In the genomic region with DNA sequence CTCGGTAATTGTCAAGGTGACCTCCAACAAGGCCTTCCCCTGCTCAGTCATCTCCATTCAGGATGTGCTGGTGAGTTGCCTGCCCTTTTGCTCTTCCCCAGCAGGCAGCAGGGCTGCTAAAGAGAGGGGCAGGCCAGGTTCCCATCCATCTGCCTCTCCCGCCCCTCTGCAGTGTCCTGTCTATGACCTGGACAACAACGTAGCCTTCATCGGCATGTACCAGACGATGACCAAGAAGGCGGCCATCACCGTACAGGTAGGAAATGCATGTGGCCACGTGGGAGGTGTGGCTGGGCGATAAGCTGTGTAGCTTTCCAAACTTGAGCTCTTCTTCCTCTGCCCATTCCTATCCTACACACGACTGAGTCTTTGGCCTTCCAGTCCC, we compare ENCODE assay signal across 15 cellular contexts. TPM values are rescaled to one million over a fixed set of nuclear protein-coding genes. Genes with fewer than 3 reads are reported as not detected.
DNase-seq lines count a peak whose midpoint lies in the region; ATAC-seq and TF ChIP-seq lines count a peak whose summit lies in the region.
"Had no signal": no experiment of that assay in that cellular context is flagged by ENCODE, and none has a peak within 500 bp of the region (broad histone marks: within the 10 kb centered on the region; RNA-seq: fewer than 3 reads in every experiment).

No MANE protein-coding gene starts in this region.

- peaks cover 25 to 29% of the 10 kb centered on the region in 2 donors for H3K4me1 ChIP-seq in adrenal gland (replicated peaks in 1 of 2)

- no peaks in the 10 kb centered on the region for H3K9me3 ChIP-seq in adrenal gland (replicated peaks in 1 of 3)
- H3K9me3 ChIP-seq: Peyer's patch had no signal

- no peaks in the 10 kb centered on the region for H3K27me3 ChIP-seq in adrenal gland
- H3K27me3 ChIP-seq: Peyer's patch had no signal

- ATAC-seq in natural killer cell (no peak), omental fat pad (ENCODE audit: low FRiP score) (no peak), HG03280 (IDR thresholded peaks at IDR 0.05; ENCODE audit: unreplicated experiment) (no peak), left lobe of liver (no peak)
- no peak for ATAC-seq in natural killer cell treated with Interleukin-12 subunit alpha and Interleukin-12 subunit beta and Interleukin-15 and Interleukin-18, amount 100 ng/mL, for 72 hours
- ATAC-seq: HCT116, K562 had no signal

- TF ChIP-seq CTCF in natural killer cell (IDR thresholded peaks at IDR 0.05): no peak
- no peak for TF ChIP-seq CTCF in adrenal gland (IDR thresholded peaks at IDR 0.05)
- TF ChIP-seq CTCF in omental fat pad (IDR thresholded peaks at IDR 0.05): no peak

- peaks cover 26 to 31% of the 10 kb centered on the region in 2 donors for H3K4me1 Mint-ChIP-seq in natural killer cell
- H3K4me1 Mint-ChIP-seq in natural killer cell treated with Interleukin-12 subunit alpha and Interleukin-12 subunit beta and Interleukin-15 and Interleukin-18, amount 100 ng/mL, for 72 hours (ENCODE audit: low read depth in 2 of 2): peaks cover 27 to 30% of the 10 kb centered on the region in 2 donors

- no peak overlapping the region for H3K4me3 ChIP-seq in adrenal gland
- H3K4me3 ChIP-seq: GM23248, K562, Peyer's patch had no signal

- CTCF ChIA-PET in HEK293T (lab: Yijun Ruan, JAX): interaction anchor here (2.2 kb wide), 1 partner anchor 39 kb away, joined by 10 read pairs; no protein-coding TSS in a partner anchor

- POLR2A ChIA-PET in HEK293T (lab: Yijun Ruan, JAX): interaction anchor here (6.1 kb wide), 1 partner anchor 38 kb away, joined by 58 read pairs; a partner anchor contains a TSS

- TF ChIP-seq POLR2A in adrenal gland (IDR thresholded peaks at IDR 0.05): no peak

- intact Hi-C loops in natural killer cell (cut with micrococcal nuclease): no loop called here
- intact Hi-C loops in adrenal gland (cut with DNase I): loop anchor here in 1 of 2 donors (2.0 kb wide), 1 partner anchor 44 kb away; no protein-coding TSS in a partner anchor

- peaks cover 0 to 34% of the 10 kb centered on the region in 2 donors for H3K36me3 ChIP-seq in adrenal gland (replicated peaks in 1 of 2)

- no peak overlapping the region for H3K27ac ChIP-seq in adrenal gland
- H3K27ac ChIP-seq: GM23248, Peyer's patch had no signal

- no peaks in the 10 kb centered on the region for H3K27me3 Mint-ChIP-seq in natural killer cell (ENCODE audit: low read depth in 2 of 2)
- no peaks in the 10 kb centered on the region for H3K27me3 Mint-ChIP-seq in natural killer cell treated with Interleukin-12 subunit alpha and Interleukin-12 subunit beta and Interleukin-15 and Interleukin-18, amount 100 ng/mL, for 72 hours

- WGBS in adrenal gland, 4 donors: 87 to 91% (median 89%) methylated on average over 10 of the region's 10 CpGs

- no peak overlapping the region for H3K4me3 Mint-ChIP-seq in natural killer cell
- no peak overlapping the region for H3K4me3 Mint-ChIP-seq in natural killer cell treated with Interleukin-12 subunit alpha and Interleukin-12 subunit beta and Interleukin-15 and Interleukin-18, amount 100 ng/mL, for 72 hours

- no peaks in the 10 kb centered on the region for H3K36me3 Mint-ChIP-seq in natural killer cell
- H3K36me3 Mint-ChIP-seq in natural killer cell treated with Interleukin-12 subunit alpha and Interleukin-12 subunit beta and Interleukin-15 and Interleukin-18, amount 100 ng/mL, for 72 hours: no peaks in the 10 kb centered on the region

- DNase-seq in natural killer cell (peak; percentile 12), adrenal gland (peak in 4 of 7 donors; percentile 8 to 51 (median 16)), omental fat pad (ENCODE audit: low spot score) (peak; percentile 9), ureter (ENCODE audit: low spot score) (peak; percentile 28), HEK293T (ENCODE audit: extremely low spot score) (no peak), left lobe of liver (ENCODE audit: low spot score) (no peak)
- DNase-seq in natural killer cell treated with Interleukin-12 subunit alpha and Interleukin-12 subunit beta and Interleukin-15 and Interleukin-18, amount 100 ng/mL, for 72 hours (ENCODE audit: low spot score): no peak
- DNase-seq: GM23248, NCI-H1048, NCI-H446, Peyer's patch, SHP77 had no signal

- no peak overlapping the region for H3K27ac Mint-ChIP-seq in natural killer cell
- H3K27ac Mint-ChIP-seq in natural killer cell treated with Interleukin-12 subunit alpha and Interleukin-12 subunit beta and Interleukin-15 and Interleukin-18, amount 100 ng/mL, for 72 hours: no peak overlapping the region

- H3K9me3 Mint-ChIP-seq in natural killer cell: no peaks in the 10 kb centered on the region
- H3K9me3 Mint-ChIP-seq in natural killer cell treated with Interleukin-12 subunit alpha and Interleukin-12 subunit beta and Interleukin-15 and Interleukin-18, amount 100 ng/mL, for 72 hours: no peaks in the 10 kb centered on the region

TF ChIP-seq in HEK293T, 16 proteins besides CTCF, POLR2A, EP300 and RAD21:
- TF ChIP-seq ZNF384 (IDR thresholded peaks at IDR 0.05): no peak
- TF ChIP-seq LEF1 (IDR thresholded peaks at IDR 0.05; ENCODE audit: borderline replicate concordance): no peak
- no peak for TF ChIP-seq ARNT (IDR thresholded peaks at IDR 0.05)
- no peak for TF ChIP-seq TARDBP (IDR thresholded peaks at IDR 0.05)
- no peak for TF ChIP-seq CTBP1 (IDR thresholded peaks at IDR 0.05; ENCODE audit: borderline replicate concordance)
- no peak for TF ChIP-seq FOXK2 (IDR thresholded peaks at IDR 0.05)
- no peak for TF ChIP-seq L3MBTL2 (conservative IDR thresholded peaks at IDR 0.05)
- no peak for TF ChIP-seq ELF4 (IDR thresholded peaks at IDR 0.05)
- no peak for TF ChIP-seq SUZ12 (IDR thresholded peaks at IDR 0.05)
- no peak for TF ChIP-seq SP1 (IDR thresholded peaks at IDR 0.05)
- TF ChIP-seq, protein P1, sequence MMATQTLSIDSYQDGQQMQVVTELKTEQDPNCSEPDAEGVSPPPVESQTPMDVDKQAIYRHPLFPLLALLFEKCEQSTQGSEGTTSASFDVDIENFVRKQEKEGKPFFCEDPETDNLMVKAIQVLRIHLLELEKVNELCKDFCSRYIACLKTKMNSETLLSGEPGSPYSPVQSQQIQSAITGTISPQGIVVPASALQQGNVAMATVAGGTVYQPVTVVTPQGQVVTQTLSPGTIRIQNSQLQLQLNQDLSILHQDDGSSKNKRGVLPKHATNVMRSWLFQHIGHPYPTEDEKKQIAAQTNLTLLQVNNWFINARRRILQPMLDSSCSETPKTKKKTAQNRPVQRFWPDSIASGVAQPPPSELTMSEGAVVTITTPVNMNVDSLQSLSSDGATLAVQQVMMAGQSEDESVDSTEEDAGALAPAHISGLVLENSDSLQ (IDR thresholded peaks at IDR 0.05): no peak
- TF ChIP-seq FOXM1 (IDR thresholded peaks at IDR 0.05; ENCODE audit: borderline replicate concordance): no peak
- TF ChIP-seq NFRKB (IDR thresholded peaks at IDR 0.05): no peak
- no peak for TF ChIP-seq BHLHE40 (IDR thresholded peaks at IDR 0.05; ENCODE audit: borderline replicate concordance)
- no peak for TF ChIP-seq HDGF (IDR thresholded peaks at IDR 0.05; ENCODE audit: borderline replicate concordance)
- no peak for TF ChIP-seq FOXA1 (IDR thresholded peaks at IDR 0.05)

RNA-seq across cellular contexts. Expression of a gene that starts 4.0 kb away (rescaled TPM):
- total RNA-seq in natural killer cell (100 to 1,000 TPM in 1 of 3 donors, 10 to 100 TPM in 2; 80.0 to 111 (median 82.0) TPM), adrenal gland (10 to 100 TPM; 23.4 to 87.1 (median 44.5) TPM), omental fat pad (100 to 1,000 TPM in 1 of 4 donors, 10 to 100 TPM in 3; 63.4 to 101 (median 81.1) TPM), ureter (36.5 TPM), left lobe of liver (56.6 TPM)
- total RNA-seq in natural killer cell treated with Interleukin-12 subunit alpha and Interleukin-12 subunit beta and Interleukin-15 and Interleukin-18, amount 100 ng/mL, for 72 hours: 10 to 100 TPM; 23.1 to 30.3 TPM
- polyA plus RNA-seq in adrenal gland: 10 to 100 TPM; 27.7 to 75.1 (median 48.8) TPM

RNA-seq across cellular contexts. Expression of a gene that starts 16.6 kb away (rescaled TPM):
- total RNA-seq in natural killer cell: 10 to 100 TPM in 1 of 3 donors, 1 to 10 TPM in 2; 8.2 to 18.0 (median 8.3) TPM
- 1 to 10 TPM; 4.8 to 7.4 TPM for total RNA-seq in natural killer cell treated with Interleukin-12 subunit alpha and Interleukin-12 subunit beta and Interleukin-15 and Interleukin-18, amount 100 ng/mL, for 72 hours
- total RNA-seq in adrenal gland: 1,000 to 10,000 TPM in 1 of 8 donors, 100 to 1,000 TPM in 7; 117 to 1,290 (median 739) TPM
- polyA plus RNA-seq in adrenal gland: 1,000 to 10,000 TPM in 1 of 3 donors, 100 to 1,000 TPM in 2; 489 to 1,184 (median 817) TPM
- 1,000 to 10,000 TPM in 1 of 4 donors, 100 to 1,000 TPM in 3; 731 to 1,161 (median 827) TPM for total RNA-seq in omental fat pad
- total RNA-seq in ureter: 1,521 TPM
- total RNA-seq in left lobe of liver: 67.3 TPM

RNA-seq across cellular contexts. Expression of a gene that starts 38.5 kb away (rescaled TPM):
- total RNA-seq in natural killer cell: 10 to 100 TPM; 46.1 to 71.0 (median 58.8) TPM
- total RNA-seq in natural killer cell treated with Interleukin-12 subunit alpha and Interleukin-12 subunit beta and Interleukin-15 and Interleukin-18, amount 100 ng/mL, for 72 hours: 10 to 100 TPM; 60.6 to 76.7 TPM
- total RNA-seq in adrenal gland: 100 to 1,000 TPM in 4 of 8 donors, 10 to 100 TPM in 4; 81.0 to 132 (median 102) TPM
- polyA plus RNA-seq in adrenal gland: 10 to 100 TPM; 19.6 to 85.8 (median 29.5) TPM
- 100 to 1,000 TPM in 2 of 4 donors, 10 to 100 TPM in 2; 76.0 to 108 (median 98.6) TPM for total RNA-seq in omental fat pad
- 77.2 TPM for total RNA-seq in ureter
- 23.5 TPM for total RNA-seq in left lobe of liver

RNA-seq across cellular contexts. Expression of a gene that starts 49.3 kb away (rescaled TPM):
- 100 to 1,000 TPM; 397 to 471 (median 441) TPM for total RNA-seq in natural killer cell
- 100 to 1,000 TPM; 140 to 206 TPM for total RNA-seq in natural killer cell treated with Interleukin-12 subunit alpha and Interleukin-12 subunit beta and Interleukin-15 and Interleukin-18, amount 100 ng/mL, for 72 hours
- 10 to 100 TPM; 22.6 to 54.4 (median 42.2) TPM for total RNA-seq in adrenal gland
- polyA plus RNA-seq in adrenal gland: 10 to 100 TPM; 23.4 to 53.0 (median 45.4) TPM
- 10 to 100 TPM; 39.8 to 78.1 (median 50.0) TPM for total RNA-seq in omental fat pad
- total RNA-seq in ureter: 99.6 TPM
- total RNA-seq in left lobe of liver: 26.5 TPM

RNA-seq across cellular contexts. Expression of a gene that starts 49.9 kb away (rescaled TPM):
- total RNA-seq in natural killer cell (10 to 100 TPM; 13.7 to 20.7 (median 17.3) TPM), adrenal gland (10 to 100 TPM; 11.3 to 33.8 (median 22.9) TPM), omental fat pad (10 to 100 TPM in 2 of 4 donors, 1 to 10 TPM in 2; 7.7 to 12.1 (median 9.8) TPM), ureter (32.1 TPM), left lobe of liver (10.7 TPM)
- 10 to 100 TPM; 18.9 to 21.6 TPM for total RNA-seq in natural killer cell treated with Interleukin-12 subunit alpha and Interleukin-12 subunit beta and Interleukin-15 and Interleukin-18, amount 100 ng/mL, for 72 hours
- 10 to 100 TPM; 12.7 to 21.6 (median 19.7) TPM for polyA plus RNA-seq in adrenal gland

Comparison
In these comparisons a context has a peak if more than half of its experiments do, and no peak if none do; other contexts are left out.
1. DNase-seq: peak in natural killer cell (single experiment), adrenal gland (4 of 7), omental fat pad (single experiment) and ureter (single experiment); none in natural killer cell treated with Interleukin-12 subunit alpha and Interleukin-12 subunit beta and Interleukin-15 and Interleukin-18, amount 100 ng/mL, for 72 hours (single experiment), HEK293T (single experiment) and left lobe of liver (single experiment).